17 cellular contexts compared by ENCODE assay signal in genomic region chr7:94008537-94008936, GRCh38. TPM values are rescaled to one million over a fixed set of nuclear protein-coding genes. Genes with fewer than 3 reads are reported as not detected.
DNase-seq lines count a peak whose midpoint lies in the region; ATAC-seq and TF ChIP-seq lines count a peak whose summit lies in the region.
"Had no signal": no experiment of that assay in that cellular context is flagged by ENCODE, and none has a peak within 500 bp of the region (broad histone marks: within the 10 kb centered on the region; RNA-seq: fewer than 3 reads in every experiment).

No MANE protein-coding gene starts in this region.

- H3K27me3 ChIP-seq in MG63 (no peaks in the 10 kb centered on the region), mesenchymal stem cell (ENCODE audit: control insufficient read depth in 1 of 2, insufficient read depth in 1 of 2, low read length in 2 of 2) (no peaks in the 10 kb centered on the region)
- H3K27me3 ChIP-seq: sigmoid colon had no signal

- H3K4me1 ChIP-seq in mesenchymal stem cell (ENCODE audit: control insufficient read depth, insufficient read depth, low read depth, low read length), result no peaks in the 10 kb centered on the region

- no TSS peak for BruUV-seq in MCF 10A (replicated peaks; lab: Mats Ljungman, UMichigan)

- ATAC-seq in GM18519 (IDR thresholded peaks at IDR 0.05; ENCODE audit: low FRiP score, unreplicated experiment), result no peak
- ATAC-seq in HG03108 (IDR thresholded peaks at IDR 0.05; ENCODE audit: unreplicated experiment), result no peak

- no peak overlapping the region for H3K9ac ChIP-seq in mesenchymal stem cell (ENCODE audit: low read length)

- intact Hi-C loops in MCF 10A (cut with micrococcal nuclease), result loop anchor here (10.0 kb wide), 1 partner anchor 1426 kb away; the partner anchor contains the start of gene PON2
- intact Hi-C loops in activated CD4-positive, alpha-beta memory T cell treated with anti-CD3 and anti-CD28 coated beads for 36 hours (cut with micrococcal nuclease), result loop anchor here (5.0 kb wide), 1 partner anchor 54 kb away; no protein-coding TSS in a partner anchor

- no peak overlapping the region for H3K27ac Mint-ChIP-seq in MCF 10A (ENCODE audit: low read depth, unreplicated experiment)
- H3K27ac Mint-ChIP-seq in activated CD4-positive, alpha-beta memory T cell treated with anti-CD3 and anti-CD28 coated beads for 36 hours, result no peak overlapping the region
- H3K27ac Mint-ChIP-seq: activated CD4-positive, alpha-beta T cell treated with anti-CD3 and anti-CD28 coated beads, Interleukin-2, amount 10 ng/mL, durations not matched to agents 7 days and 5 days; CD4-positive, alpha-beta T cell had no signal

- DNase-seq in DMS 273 (lab: John Stamatoyannopoulos, UW; ENCODE audit: unreplicated experiment), result peak; percentile 11
- no peak for DNase-seq in DMS 273 treated with DMSO at 0.1 percent for 48 hours (lab: John Stamatoyannopoulos, UW)
- DNase-seq in MG63, result peak; percentile 1
- peak; percentile 40 for DNase-seq in MCF 10A (ENCODE audit: unreplicated experiment)
- peak; percentile 18 for DNase-seq in mesenchymal stem cell
- no peak for DNase-seq in activated CD4-positive, alpha-beta memory T cell treated with anti-CD3 and anti-CD28 coated beads for 36 hours
- DNase-seq: activated CD4-positive, alpha-beta T cell treated with anti-CD3 and anti-CD28 coated beads, Interleukin-2, amount 10 ng/mL, durations not matched to agents 7 days and 5 days; aorta; CD4-positive, alpha-beta T cell; NCI-H2107; SHP77 treated with DMSO at 0.1 percent for 48 hours; sigmoid colon; stimulated activated CD4-positive, alpha-beta T cell treated with anti-CD3 and anti-CD28 coated beads, Interleukin-4, amount 100 ng/mL, for 4 hours had no signal

- no peak overlapping the region for H2BK5ac ChIP-seq in mesenchymal stem cell (ENCODE audit: low read depth, low read length, poor library complexity, severe bottlenecking)

- WGBS in mesenchymal stem cell, result 56% methylated on average over 2 of the region's 2 CpGs

- H4K8ac ChIP-seq in mesenchymal stem cell (ENCODE audit: low read length), result no peak overlapping the region

- no peak overlapping the region for H3K4me2 ChIP-seq in mesenchymal stem cell (ENCODE audit: low read length, poor library complexity, severe bottlenecking)

- TF ChIP-seq CTCF in MCF 10A (IDR thresholded peaks at IDR 0.05; ENCODE audit: unreplicated experiment), result no peak

- no peak overlapping the region for H3K4ac ChIP-seq in mesenchymal stem cell (ENCODE audit: low read depth in 1 of 2, low read length in 2 of 2)

- H2BK12ac ChIP-seq in mesenchymal stem cell (ENCODE audit: low read length in 2 of 2), result no peak overlapping the region

- POLR2A ChIA-PET in MCF 10A (lab: Yijun Ruan, JAX), result no interaction called here
- POLR2A ChIA-PET in activated CD4-positive, alpha-beta memory T cell treated with anti-CD3 and anti-CD28 coated beads for 36 hours (lab: Charles Lee), result no interaction called here

- H3K18ac ChIP-seq in mesenchymal stem cell (ENCODE audit: low read depth in 1 of 2, low read length in 2 of 2), result no peak overlapping the region

- H2BK120ac ChIP-seq in mesenchymal stem cell (ENCODE audit: low read depth, low read length), result no peak overlapping the region

- no peaks in the 10 kb centered on the region for H3K36me3 ChIP-seq in MG63
- no peaks in the 10 kb centered on the region for H3K36me3 ChIP-seq in mesenchymal stem cell (ENCODE audit: control insufficient read depth in 1 of 2, insufficient read depth in 2 of 2, low read depth in 1 of 2, low read length in 2 of 2)
- H3K36me3 ChIP-seq: sigmoid colon had no signal

- H2AFZ ChIP-seq in mesenchymal stem cell (ENCODE audit: low read depth, low read length), result no peak overlapping the region

- no peak overlapping the region for H3K27ac ChIP-seq in mesenchymal stem cell (ENCODE audit: low read length, poor library complexity, severe bottlenecking)
- H3K27ac ChIP-seq: 22Rv1, sigmoid colon had no signal

- H3K9me3 ChIP-seq in MG63 (no peaks in the 10 kb centered on the region), mesenchymal stem cell (ENCODE audit: control insufficient read depth, low read length) (no peaks in the 10 kb centered on the region)
- H3K9me3 ChIP-seq: sigmoid colon had no signal

- H3K9me3 Mint-ChIP-seq in MCF 10A (ENCODE audit: unreplicated experiment), result peaks cover 5% of the 10 kb centered on the region
- no peaks in the 10 kb centered on the region for H3K9me3 Mint-ChIP-seq in activated CD4-positive, alpha-beta memory T cell treated with anti-CD3 and anti-CD28 coated beads for 36 hours
- H3K9me3 Mint-ChIP-seq: activated CD4-positive, alpha-beta T cell treated with anti-CD3 and anti-CD28 coated beads, Interleukin-2, amount 10 ng/mL, durations not matched to agents 7 days and 5 days; CD4-positive, alpha-beta T cell had no signal

- H3K4me1 Mint-ChIP-seq in MCF 10A (ENCODE audit: insufficient read depth, unreplicated experiment), result no peaks in the 10 kb centered on the region
- peaks cover 10% of the 10 kb centered on the region for H3K4me1 Mint-ChIP-seq in activated CD4-positive, alpha-beta memory T cell treated with anti-CD3 and anti-CD28 coated beads for 36 hours (ENCODE audit: low read depth)

- H4K91ac ChIP-seq in mesenchymal stem cell (ENCODE audit: low read length), result no peak overlapping the region

- H2BK15ac ChIP-seq in mesenchymal stem cell (ENCODE audit: low read depth, poor library complexity, severe bottlenecking), result no peak overlapping the region

- H3K14ac ChIP-seq in mesenchymal stem cell (ENCODE audit: low read length in 2 of 2), result no peak overlapping the region

- H3K79me1 ChIP-seq in mesenchymal stem cell (replicated peaks; ENCODE audit: low read length, poor library complexity, severe bottlenecking), result no peaks in the 10 kb centered on the region

- H2AK5ac ChIP-seq in mesenchymal stem cell (ENCODE audit: low read length, severe bottlenecking), result no peak overlapping the region

- H3K4me3 Mint-ChIP-seq in MCF 10A (ENCODE audit: unreplicated experiment), result no peak overlapping the region
- no peak overlapping the region for H3K4me3 Mint-ChIP-seq in activated CD4-positive, alpha-beta memory T cell treated with anti-CD3 and anti-CD28 coated beads for 36 hours
- H3K4me3 Mint-ChIP-seq: activated CD4-positive, alpha-beta T cell treated with anti-CD3 and anti-CD28 coated beads, Interleukin-2, amount 10 ng/mL, durations not matched to agents 7 days and 5 days; CD4-positive, alpha-beta T cell; neural crest cell had no signal

- H3K23ac ChIP-seq in mesenchymal stem cell (ENCODE audit: low read length in 2 of 2), result no peak overlapping the region

- H3K4me3 ChIP-seq in MG63 (no peak overlapping the region), mesenchymal stem cell (ENCODE audit: insufficient read depth in 1 of 2, low read depth in 1 of 2, low read length in 2 of 2) (no peak overlapping the region)
- H3K4me3 ChIP-seq: sigmoid colon had no signal

- CTCF ChIA-PET in MCF 10A (lab: Yijun Ruan, JAX), result no interaction called here
- CTCF ChIA-PET in activated CD4-positive, alpha-beta memory T cell treated with anti-CD3 and anti-CD28 coated beads for 36 hours (lab: Charles Lee), result no interaction called here

- H3K27me3 Mint-ChIP-seq in MCF 10A (ENCODE audit: insufficient read depth, unreplicated experiment), result no peaks in the 10 kb centered on the region
- peaks cover 8% of the 10 kb centered on the region for H3K27me3 Mint-ChIP-seq in activated CD4-positive, alpha-beta memory T cell treated with anti-CD3 and anti-CD28 coated beads for 36 hours

- H3K36me3 Mint-ChIP-seq in MCF 10A (ENCODE audit: insufficient read depth, unreplicated experiment), result no peaks in the 10 kb centered on the region
- H3K36me3 Mint-ChIP-seq in activated CD4-positive, alpha-beta memory T cell treated with anti-CD3 and anti-CD28 coated beads for 36 hours, result no peaks in the 10 kb centered on the region

RNA-seq across cellular contexts. Expression of gene BET1, which starts 4.4 kb away (rescaled TPM):
- total RNA-seq in MG63 (2014; rRNA removed; shearing (Covaris generic); ENCODE audit: low replicate concordance), result 21.7 and 30.9 TPM in 2 replicates
- total RNA-seq in MCF 10A (2022), result 54.4 and 72.7 TPM in 2 replicates
- 47.8 TPM for polyA plus RNA-seq in mesenchymal stem cell (2013, experiment 1 of 2)
- polyA plus RNA-seq in mesenchymal stem cell (2013, experiment 2 of 2), result 52.7 TPM
- 10 to 100 TPM; 19.3 to 20.5 TPM for total RNA-seq in activated CD4-positive, alpha-beta memory T cell treated with anti-CD3 and anti-CD28 coated beads for 36 hours

Comparison
In these comparisons a context has a peak if more than half of its experiments do, and no peak if none do; other contexts are left out.
1. DNase-seq: peak in DMS 273 (single experiment), MG63 (single experiment), MCF 10A (single experiment) and mesenchymal stem cell (single experiment); none in DMS 273 treated with DMSO at 0.1 percent for 48 hours (single experiment) and activated CD4-positive, alpha-beta memory T cell treated with anti-CD3 and anti-CD28 coated beads for 36 hours (single experiment).